8 cellular contexts compared by ENCODE assay signal in the genomic region with DNA sequence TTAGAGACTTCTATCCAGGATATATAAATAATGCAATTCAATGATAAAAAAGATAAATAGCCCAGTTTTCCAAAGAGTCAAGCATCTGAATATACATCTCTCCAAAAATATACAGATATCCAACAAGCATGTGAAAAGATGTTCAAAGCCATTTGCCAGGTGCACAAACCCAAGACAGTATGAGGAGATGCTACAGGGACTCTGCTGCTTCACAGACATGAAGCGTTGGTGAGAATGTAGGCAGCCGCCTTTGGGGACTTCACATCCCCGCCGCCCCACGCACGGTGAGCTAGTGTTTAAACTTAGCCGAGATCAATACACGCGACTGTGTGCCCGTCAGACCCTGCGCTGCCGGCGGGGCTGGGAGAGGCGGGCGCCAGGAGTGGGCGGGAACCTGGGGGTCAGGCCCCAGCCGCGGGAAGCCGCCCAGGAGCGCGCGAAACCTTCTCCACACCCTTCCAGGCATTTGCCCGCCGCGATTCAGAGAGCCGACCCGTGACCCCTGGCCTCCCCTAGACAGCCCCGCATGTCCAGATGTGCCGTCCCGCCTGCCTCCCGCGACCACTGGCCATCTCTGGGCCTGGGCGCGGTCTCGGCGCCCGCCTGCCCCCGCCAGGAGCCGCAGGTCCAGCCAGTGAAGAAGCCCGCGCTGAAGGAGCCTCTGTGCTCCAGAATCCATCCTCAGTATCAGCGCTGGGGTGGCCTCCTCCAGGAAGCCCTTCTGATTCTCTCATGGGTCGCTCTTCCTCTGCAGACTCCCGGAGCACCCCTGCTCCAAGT. TPM values are rescaled to one million over a fixed set of nuclear protein-coding genes. Genes with fewer than 3 reads are reported as not detected.
DNase-seq lines count a peak whose midpoint lies in the region; ATAC-seq and TF ChIP-seq lines count a peak whose summit lies in the region.

No MANE protein-coding gene starts in this region.

- intact Hi-C loops in activated CD8-positive, alpha-beta T cell treated with anti-CD3 and anti-CD28 coated beads for 36 hours (cut with micrococcal nuclease): no loop called here
- intact Hi-C loops in left cardiac atrium (cut with DNase I): no loop called here
- intact Hi-C loops in gastrocnemius medialis (cut with DNase I; ENCODE audit: low total_unique reads): no loop called here

- CTCF ChIA-PET in activated CD8-positive, alpha-beta T cell treated with anti-CD3 and anti-CD28 coated beads for 36 hours (lab: Charles Lee): no interaction called here

- TF ChIP-seq POLR2A in gastrocnemius medialis (IDR thresholded peaks at IDR 0.05): no peak

- POLR2A ChIA-PET in activated CD8-positive, alpha-beta T cell treated with anti-CD3 and anti-CD28 coated beads for 36 hours (lab: Charles Lee): no interaction called here

- ATAC-seq in GM21360 (IDR thresholded peaks at IDR 0.05; ENCODE audit: unreplicated experiment): peak; percentile 41
- ATAC-seq in HG03571 (IDR thresholded peaks at IDR 0.05; ENCODE audit: unreplicated experiment): peak; percentile 40
- peak; percentile 35 for ATAC-seq in activated CD8-positive, alpha-beta T cell treated with anti-CD3 and anti-CD28 coated beads for 36 hours
- ATAC-seq in left cardiac atrium: peak; percentile 38 to 73
- no peak for ATAC-seq in gastrocnemius medialis
- no peak for ATAC-seq in HG03378 (IDR thresholded peaks at IDR 0.05; ENCODE audit: unreplicated experiment)

- no peaks in the 10 kb centered on the region for H3K9me3 ChIP-seq in gastrocnemius medialis

- H3K36me3 ChIP-seq in gastrocnemius medialis: no peaks in the 10 kb centered on the region

- no peak for TF ChIP-seq CTCF in activated CD8-positive, alpha-beta T cell treated with anti-CD3 and anti-CD28 coated beads for 36 hours (IDR thresholded peaks at IDR 0.05)
- TF ChIP-seq CTCF in gastrocnemius medialis (IDR thresholded peaks at IDR 0.05 in 4 of 5, conservative IDR thresholded peaks at IDR 0.05 in 1 of 5): no peak

- H3K4me1 ChIP-seq in gastrocnemius medialis: peaks cover 0 to 8% of the 10 kb centered on the region in 2 donors

- H3K4me3 ChIP-seq in GM08714 (ENCODE audit: low read length) (peak overlapping the region; percentile 56; the same call in 1 of the 2 replicates), gastrocnemius medialis (peak overlapping the region; percentile 34 to 51 (median 46))

- H3K4me1 Mint-ChIP-seq in activated CD8-positive, alpha-beta T cell treated with anti-CD3 and anti-CD28 coated beads for 36 hours (ENCODE audit: low read depth): peaks cover 12% of the 10 kb centered on the region

- H3K27ac ChIP-seq in gastrocnemius medialis: no peak overlapping the region

- H3K27me3 Mint-ChIP-seq in activated CD8-positive, alpha-beta T cell treated with anti-CD3 and anti-CD28 coated beads for 36 hours: peaks cover 38% of the 10 kb centered on the region

- in situ Hi-C loops in gastrocnemius medialis (cut with MboI; ENCODE audit: low sequenced_read_pairs in 4 of 4): no loop called here

- H3K9me3 Mint-ChIP-seq in activated CD8-positive, alpha-beta T cell treated with anti-CD3 and anti-CD28 coated beads for 36 hours: no peaks in the 10 kb centered on the region

- H3K27ac Mint-ChIP-seq in activated CD8-positive, alpha-beta T cell treated with anti-CD3 and anti-CD28 coated beads for 36 hours: no peak overlapping the region

- H3K4me3 Mint-ChIP-seq in activated CD8-positive, alpha-beta T cell treated with anti-CD3 and anti-CD28 coated beads for 36 hours: peak overlapping the region; percentile 75

- no peaks in the 10 kb centered on the region for H3K36me3 Mint-ChIP-seq in activated CD8-positive, alpha-beta T cell treated with anti-CD3 and anti-CD28 coated beads for 36 hours (ENCODE audit: low read depth)

- DNase-seq in activated CD8-positive, alpha-beta T cell treated with anti-CD3 and anti-CD28 coated beads for 36 hours: peak; percentile 51
- DNase-seq in left cardiac atrium (no peak), gastrocnemius medialis (no peak), RPMI8226 (no peak)

- peaks cover 42 to 56% (median 54%) of the 10 kb centered on the region in 3 donors for H3K27me3 ChIP-seq in gastrocnemius medialis

RNA-seq across cellular contexts. Expression of gene ALOX5, which starts 0.8 kb away (rescaled TPM):
- total RNA-seq in activated CD8-positive, alpha-beta T cell treated with anti-CD3 and anti-CD28 coated beads for 36 hours: under 1 TPM; 0.56 to 0.60 TPM
- total RNA-seq in left cardiac atrium: 10 to 100 TPM; 11.9 to 13.8 TPM
- total RNA-seq in gastrocnemius medialis: 10 to 100 TPM in 1 of 4 donors, 1 to 10 TPM in 3; 1.5 to 10.8 (median 4.2) TPM

RNA-seq across cellular contexts. Expression of gene OR13A1, which starts 57.8 kb away (rescaled TPM):
- not detected for total RNA-seq in activated CD8-positive, alpha-beta T cell treated with anti-CD3 and anti-CD28 coated beads for 36 hours
- not detected for total RNA-seq in left cardiac atrium
- total RNA-seq in gastrocnemius medialis: not detected

Comparison
In these comparisons a context has a peak if more than half of its experiments do, and no peak if none do; other contexts are left out.
1. ATAC-seq: peak in GM21360 (single experiment), HG03571 (single experiment), activated CD8-positive, alpha-beta T cell treated with anti-CD3 and anti-CD28 coated beads for 36 hours (single experiment) and left cardiac atrium (2 of 2); none in gastrocnemius medialis (0 of 2) and HG03378 (single experiment).